Comparison of ENCODE assay signal across 1 cellular context in the genomic region with DNA sequence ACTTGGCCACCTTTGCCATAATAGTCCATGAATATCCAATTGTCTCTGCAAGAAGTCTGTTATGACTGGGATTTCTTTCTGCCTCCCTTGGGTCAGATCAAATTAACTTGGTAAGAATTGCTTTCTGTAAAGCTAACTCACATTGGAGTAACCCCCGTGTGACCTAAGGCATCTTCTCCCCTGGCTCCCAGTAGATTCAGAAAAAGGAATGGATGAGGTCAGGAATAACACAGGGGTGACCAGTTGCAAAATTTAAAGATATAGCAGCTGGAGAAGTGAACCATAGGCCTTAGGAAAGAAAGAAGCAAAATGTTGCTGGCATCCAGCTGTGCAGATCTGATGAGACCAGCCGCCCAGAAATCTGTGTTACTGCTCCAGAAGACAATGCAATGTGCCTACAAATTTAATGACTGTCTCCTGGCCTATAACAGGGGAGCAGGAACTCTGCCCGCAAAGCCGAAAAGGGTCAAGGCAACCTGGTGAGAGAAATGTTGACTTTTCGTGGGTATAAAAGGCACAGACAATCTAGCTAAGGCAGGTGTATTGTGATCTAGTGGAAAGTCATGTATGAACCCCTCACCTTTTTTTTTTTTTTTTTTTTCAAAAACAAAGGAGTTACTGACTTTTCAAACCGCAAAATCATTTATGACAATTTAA.
TF ChIP-seq lines count a peak whose summit lies in the region.

No MANE protein-coding gene starts in this region.

TF ChIP-seq in K562, 482 proteins besides CTCF, POLR2A, EP300 and RAD21:
- TF ChIP-seq, protein P1, sequence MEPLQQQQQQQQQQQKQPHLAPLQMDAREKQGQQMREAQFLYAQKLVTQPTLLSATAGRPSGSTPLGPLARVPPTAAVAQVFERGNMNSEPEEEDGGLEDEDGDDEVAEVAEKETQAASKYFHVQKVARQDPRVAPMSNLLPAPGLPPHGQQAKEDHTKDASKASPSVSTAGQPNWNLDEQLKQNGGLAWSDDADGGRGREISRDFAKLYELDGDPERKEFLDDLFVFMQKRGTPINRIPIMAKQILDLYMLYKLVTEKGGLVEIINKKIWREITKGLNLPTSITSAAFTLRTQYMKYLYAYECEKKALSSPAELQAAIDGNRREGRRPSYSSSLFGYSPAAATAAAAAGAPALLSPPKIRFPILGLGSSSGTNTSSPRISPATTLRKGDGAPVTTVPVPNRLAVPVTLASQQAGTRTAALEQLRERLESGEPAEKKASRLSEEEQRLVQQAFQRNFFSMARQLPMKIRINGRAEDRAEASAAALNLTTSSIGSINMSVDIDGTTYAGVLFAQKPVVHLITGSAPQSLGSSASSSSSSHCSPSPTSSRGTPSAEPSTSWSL (CRISPR knock-in tag; IDR thresholded peaks at IDR 0.05; ENCODE audit: borderline replicate concordance) = no peak
